Comparison of ENCODE assay signal across 12 cellular contexts in the genomic region with DNA sequence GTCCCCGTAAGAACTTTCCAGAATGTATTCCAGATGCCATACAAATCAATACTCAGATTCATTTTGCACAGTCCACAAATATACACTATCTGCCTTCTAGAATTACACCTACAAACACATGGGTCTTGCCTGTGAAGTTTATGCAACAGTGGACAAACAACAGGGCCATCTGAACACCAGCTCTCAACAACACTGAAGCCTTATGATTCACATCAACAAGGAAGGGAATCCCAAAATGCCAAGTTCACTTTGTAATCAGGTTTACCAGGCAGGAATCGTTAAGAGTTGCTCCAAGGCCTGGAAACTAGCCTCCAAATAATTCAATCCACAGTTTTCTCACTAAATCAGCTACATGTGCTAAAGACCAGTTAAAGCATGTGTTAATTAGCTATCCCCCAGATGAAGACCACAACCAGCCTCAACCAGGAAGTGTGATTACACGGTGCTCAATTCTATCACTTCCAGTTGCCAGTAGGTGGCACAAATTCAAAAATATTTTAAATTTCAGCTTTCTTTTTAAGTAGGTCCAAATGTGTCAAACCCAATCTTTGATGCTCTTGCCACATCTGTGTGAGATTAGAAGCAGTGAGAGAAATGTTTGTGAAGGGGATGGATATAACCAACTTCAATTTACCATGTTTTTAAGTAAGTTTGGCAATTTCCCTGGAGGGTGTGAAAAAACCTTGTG.
A peak's percentile ranks its signal among the peaks of the same experiment; 100 is the strongest.
DNase-seq lines count a peak whose midpoint lies in the region; ATAC-seq and TF ChIP-seq lines count a peak whose summit lies in the region.
"Had no signal": no experiment of that assay in that cellular context is flagged by ENCODE, and none has a peak within 500 bp of the region (broad histone marks: within the 10 kb centered on the region; RNA-seq: fewer than 3 reads in every experiment).

No MANE protein-coding gene starts in this region.

- H3K27ac Mint-ChIP-seq in type B pancreatic cell: no peak overlapping the region
- H3K27ac Mint-ChIP-seq: CD4-positive, CD25-positive, alpha-beta regulatory T cell had no signal

- H3K27me3 Mint-ChIP-seq in type B pancreatic cell: peaks cover 2% of the 10 kb centered on the region
- H3K27me3 Mint-ChIP-seq: CD4-positive, CD25-positive, alpha-beta regulatory T cell had no signal

- TF ChIP-seq CTCF in epithelial cell of esophagus (IDR thresholded peaks at IDR 0.05; ENCODE audit: insufficient read depth, low read depth, low read length, missing control alignments) (peak; percentile 52), type B pancreatic cell (conservative IDR thresholded peaks at IDR 0.05) (peak; percentile 46)

- no peak for ATAC-seq in HG03354 (IDR thresholded peaks at IDR 0.05; ENCODE audit: poor library complexity, severe bottlenecking, unreplicated experiment)
- ATAC-seq: K562 had no signal

- DNase-seq in NOMO-1 treated with DMSO at 0.1 percent for 48 hours (lab: John Stamatoyannopoulos, UW; ENCODE audit: unreplicated experiment): peak; percentile 32
- DNase-seq in NOMO-1 treated with dmso at 0.1 percent for 144 hours (lab: John Stamatoyannopoulos, UW; ENCODE audit: unreplicated experiment): no peak
- peak; percentile 13 for DNase-seq in NCI-H69 (lab: John Stamatoyannopoulos, UW)
- DNase-seq in epithelial cell of esophagus (ENCODE audit: low read depth): peak; percentile 27
- no peak for DNase-seq in type B pancreatic cell (ENCODE audit: extremely low spot score, unreplicated experiment)
- DNase-seq in SKM-1 (lab: John Stamatoyannopoulos, UW; ENCODE audit: unreplicated experiment): no peak
- no peak for DNase-seq in DMS114 treated with DMSO at 0.1 percent for 48 hours (lab: John Stamatoyannopoulos, UW; ENCODE audit: unreplicated experiment)
- DNase-seq: CD4-positive, CD25-positive, alpha-beta regulatory T cell had no signal

- H3K9me3 Mint-ChIP-seq in type B pancreatic cell: peaks cover 10% of the 10 kb centered on the region

- peaks cover 5% of the 10 kb centered on the region for H3K4me1 Mint-ChIP-seq in type B pancreatic cell (ENCODE audit: unreplicated experiment)
- H3K4me1 Mint-ChIP-seq: CD4-positive, CD25-positive, alpha-beta regulatory T cell had no signal

- no peak overlapping the region for H3K4me3 ChIP-seq in epithelial cell of esophagus (ENCODE audit: low read length)
- H3K4me3 ChIP-seq: ascending aorta, K562, lung had no signal

- no peaks in the 10 kb centered on the region for H3K36me3 Mint-ChIP-seq in type B pancreatic cell
- H3K36me3 Mint-ChIP-seq: CD4-positive, CD25-positive, alpha-beta regulatory T cell had no signal

- H3K4me3 Mint-ChIP-seq in type B pancreatic cell: no peak overlapping the region
- H3K4me3 Mint-ChIP-seq: CD4-positive, CD25-positive, alpha-beta regulatory T cell had no signal

Comparison
In these comparisons a context has a peak if more than half of its experiments do, and no peak if none do; other contexts are left out.
1. DNase-seq: peak in NOMO-1 treated with DMSO at 0.1 percent for 48 hours (single experiment), NCI-H69 (single experiment) and epithelial cell of esophagus (single experiment); none in NOMO-1 treated with dmso at 0.1 percent for 144 hours (single experiment), type B pancreatic cell (single experiment), SKM-1 (single experiment) and DMS114 treated with DMSO at 0.1 percent for 48 hours (single experiment).